Comparison of ENCODE assay signal across 11 cellular contexts in genomic region chr1:41665962-41666917, GRCh38.
DNase-seq lines count a peak whose midpoint lies in the region; ATAC-seq and TF ChIP-seq lines count a peak whose summit lies in the region.
"Had no signal": no experiment of that assay in that cellular context is flagged by ENCODE, and none has a peak within 500 bp of the region (broad histone marks: within the 10 kb centered on the region; RNA-seq: fewer than 3 reads in every experiment).

No MANE protein-coding gene starts in this region.

- peak overlapping the region; percentile 37 for H3K4me3 Mint-ChIP-seq in endothelial cell (ENCODE audit: unreplicated experiment)

- TF ChIP-seq CTCF in WERI-Rb-1 (IDR thresholded peaks at IDR 0.05; ENCODE audit: low read depth, low read length) (no peak), endothelial cell (IDR thresholded peaks at IDR 0.05; ENCODE audit: unreplicated experiment) (no peak)

- no peaks in the 10 kb centered on the region for H3K9me3 ChIP-seq in WERI-Rb-1 (ENCODE audit: severe bottlenecking)
- H3K9me3 ChIP-seq: ovary had no signal

- H3K27me3 Mint-ChIP-seq in endothelial cell (ENCODE audit: unreplicated experiment), result peaks cover 19% of the 10 kb centered on the region

- no peak overlapping the region for H3K27ac Mint-ChIP-seq in endothelial cell (ENCODE audit: unreplicated experiment)

- no peaks in the 10 kb centered on the region for H3K9me3 Mint-ChIP-seq in endothelial cell (ENCODE audit: unreplicated experiment)

- no peaks in the 10 kb centered on the region for H3K27me3 ChIP-seq in WERI-Rb-1 (ENCODE audit: insufficient read depth, low read depth, severe bottlenecking)
- H3K27me3 ChIP-seq: ovary had no signal

- peak overlapping the region; percentile 24; the same call in 1 of the 2 replicates for H3K27ac ChIP-seq in WERI-Rb-1
- H3K27ac ChIP-seq: ovary had no signal

- H3K36me3 Mint-ChIP-seq in endothelial cell (ENCODE audit: low read depth, unreplicated experiment), result no peaks in the 10 kb centered on the region

- H3K4me3 ChIP-seq in WERI-Rb-1 (ENCODE audit: low read depth, low read length), result no peak overlapping the region
- H3K4me3 ChIP-seq: ovary had no signal

- H3K36me3 ChIP-seq in WERI-Rb-1, result no peaks in the 10 kb centered on the region
- H3K36me3 ChIP-seq: ovary had no signal

- ATAC-seq in left cardiac atrium (no peak), Right ventricle myocardium inferior (no peak), HG03139 (IDR thresholded peaks at IDR 0.05; ENCODE audit: unreplicated experiment) (no peak)

- DNase-seq in left cardiac atrium, result peak; percentile 26
- no peak for DNase-seq in Right ventricle myocardium inferior (ENCODE audit: missing footprints)
- DNase-seq in WERI-Rb-1, result no peak
- DNase-seq in endothelial cell (ENCODE audit: low spot score), result no peak
- no peak for DNase-seq in globus pallidus (ENCODE audit: low spot score)
- no peak for DNase-seq in middle frontal gyrus (ENCODE audit: extremely low spot score, low spot score)
- DNase-seq in SKM-1 (lab: John Stamatoyannopoulos, UW; ENCODE audit: unreplicated experiment), result no peak
- DNase-seq: anterior cingulate cortex, NCI-H526 treated with DMSO at 0.1 percent for 48 hours had no signal

- peaks cover 16% of the 10 kb centered on the region for H3K4me1 Mint-ChIP-seq in endothelial cell (ENCODE audit: unreplicated experiment)

- intact Hi-C loops in left cardiac atrium (cut with DNase I), result loop anchor here in 1 of 2 donors (10.0 kb wide), 1 partner anchor 91 kb away; no protein-coding TSS in a partner anchor
- intact Hi-C loops in Right ventricle myocardium inferior (cut with DNase I), result no loop called here
